15 cellular contexts compared by ENCODE assay signal in the genomic region with DNA sequence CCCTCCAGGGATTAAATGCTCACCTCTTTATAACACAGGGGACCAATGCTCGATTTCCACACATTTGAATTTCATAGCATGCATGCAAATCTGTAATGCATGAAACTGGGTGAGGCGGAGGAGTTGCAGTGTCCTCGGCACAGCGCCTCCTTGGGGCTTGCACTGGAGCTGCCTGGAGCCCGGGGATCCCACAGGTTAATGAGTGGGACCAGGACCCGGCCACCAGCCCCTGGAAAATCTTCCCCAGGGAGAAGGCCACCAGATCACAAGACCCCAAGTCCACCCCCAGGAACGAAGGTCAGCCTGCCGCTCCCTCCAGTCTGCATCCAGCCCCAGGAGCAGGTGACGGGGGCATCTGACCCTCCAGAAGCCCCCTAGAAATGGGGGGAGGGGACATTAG.
DNase-seq lines count a peak whose midpoint lies in the region; ATAC-seq, FAIRE-seq and TF ChIP-seq lines count a peak whose summit lies in the region.
"Had no signal": no experiment of that assay in that cellular context is flagged by ENCODE, and none has a peak within 500 bp of the region (broad histone marks: within the 10 kb centered on the region; RNA-seq: fewer than 3 reads in every experiment).

No MANE protein-coding gene starts in this region.

- H3K9ac ChIP-seq in KMS-11, result no peak overlapping the region
- H3K9ac ChIP-seq in HepG2 (ENCODE audit: insufficient read depth, low read depth, low read length), result no peak overlapping the region
- H3K9ac ChIP-seq: BLaER1 treated with 17β-estradiol and CSF1 and Interleukin-3, amounts not matched to agents 10 nM and 100 nM had no signal

- H3K27ac ChIP-seq in KMS-11 (no peak overlapping the region), HepG2 (ENCODE audit: extremely low read length, insufficient read depth, low read length) (no peak overlapping the region)
- H3K27ac ChIP-seq: BLaER1 treated with 17β-estradiol and CSF1 and Interleukin-3, amounts not matched to agents 10 nM and 100 nM; Peyer's patch had no signal

- in situ Hi-C loops in HepG2 (cut with HindIII; ENCODE audit: extremely low pct_ligation_motif_present, low pct_unique_long_range_greater_than_20kb), result no loop called here

- ATAC-seq in HepG2 (peak; percentile 67), HG03175 (IDR thresholded peaks at IDR 0.05; ENCODE audit: unreplicated experiment) (no peak), GM18502 (IDR thresholded peaks at IDR 0.05; ENCODE audit: poor library complexity, unreplicated experiment) (no peak)

- POLR2A ChIA-PET in HepG2 (lab: Yijun Ruan, JAX), result interaction anchor here (0.9 kb wide), 1 partner anchor 13 kb away, joined by 3 read pairs; no protein-coding TSS in a partner anchor

- intact Hi-C loops in HepG2 (cut with micrococcal nuclease; ENCODE audit: unreplicated experiment), result no loop called here

- TF ChIP-seq RAD21 in HepG2 (CRISPR knock-in tag; IDR thresholded peaks at IDR 0.05), result no peak

- BruUV-seq in HepG2 (replicated peaks; lab: Mats Ljungman, UMichigan), result no TSS peak

- TF ChIP-seq POLR2A in HepG2 (IDR thresholded peaks at IDR 0.05; ENCODE audit: insufficient read depth in 1 of 2, low read depth in 2 of 2, low read length in 2 of 2), result no peak

- H3K4me3 ChIP-seq in BE2C (ENCODE audit: low read depth, low read length) (no peak overlapping the region), KMS-11 (IDR thresholded peaks at IDR 0.05; ENCODE audit: insufficient read depth, low read depth, low read length) (no peak overlapping the region), bronchial epithelial cell (ENCODE audit: low read depth, low read length) (no peak overlapping the region), HepG2 (replicated peaks in 1 of 3; ENCODE audit: insufficient read depth in 1 of 3, low read depth in 2 of 3, low read length in 3 of 3) (no peak overlapping the region)
- H3K4me3 ChIP-seq: BLaER1 treated with 17β-estradiol and CSF1 and Interleukin-3, amounts not matched to agents 10 nM and 100 nM; Peyer's patch; right atrium auricular region had no signal

- no peak for TF ChIP-seq EP300 in HepG2 (IDR thresholded peaks at IDR 0.05; ENCODE audit: low read depth in 2 of 2, low read length in 2 of 2)
- TF ChIP-seq EP300 in HepG2 (CRISPR knock-in tag; IDR thresholded peaks at IDR 0.05; ENCODE audit: borderline replicate concordance), result no peak

- FAIRE-seq in bronchial epithelial cell (lab: Jason Lieb, UNC) (no peak), HepG2 (lab: Jason Lieb, UNC) (no peak)

- H4K20me1 ChIP-seq in KMS-11 (ENCODE audit: insufficient read depth) (no peaks in the 10 kb centered on the region), HepG2 (ENCODE audit: insufficient read depth, low read length) (no peaks in the 10 kb centered on the region)
- H4K20me1 ChIP-seq: BLaER1 treated with 17β-estradiol and CSF1 and Interleukin-3, amounts not matched to agents 10 nM and 100 nM had no signal

- peak; percentile 31 for DNase-seq in BE2C
- DNase-seq in bronchial epithelial cell (ENCODE audit: low read depth), result no peak
- no peak for DNase-seq in HepG2 (ENCODE audit: low spot score)
- no peak for DNase-seq in T1000 (lab: John Stamatoyannopoulos, UW)
- DNase-seq in stimulated activated naive CD4-positive, alpha-beta T cell treated with Interleukin-2 at 50 U/mL for 16 hours (lab: John Stamatoyannopoulos, UW), result no peak
- DNase-seq: activated naive CD4-positive, alpha-beta T cell treated with anti-CD3 and anti-CD28 coated beads, Interleukin-2, amount 50 U/mL, for 16 hours; GDM1; kidney glomerular epithelial cell; Peyer's patch; stimulated activated CD4-positive, alpha-beta T cell treated with anti-CD3 and anti-CD28 coated beads, Interleukin-4, amount 100 ng/mL, for 24 hours had no signal

- H3K4me1 ChIP-seq in BE2C (no peaks in the 10 kb centered on the region), KMS-11 (ENCODE audit: low read depth, poor library complexity, severe bottlenecking) (no peaks in the 10 kb centered on the region), HepG2 (ENCODE audit: insufficient read depth, low read length) (peaks cover 41% of the 10 kb centered on the region)
- H3K4me1 ChIP-seq: Peyer's patch had no signal

- H3K9me3 ChIP-seq in BE2C, result no peaks in the 10 kb centered on the region
- no peaks in the 10 kb centered on the region for H3K9me3 ChIP-seq in HepG2 (ENCODE audit: low read length)
- H3K9me3 ChIP-seq: BLaER1 treated with 17β-estradiol and CSF1 and Interleukin-3, amounts not matched to agents 10 nM and 100 nM; Peyer's patch; right atrium auricular region had no signal

- no peak overlapping the region for H3K4me2 ChIP-seq in KMS-11
- no peak overlapping the region for H3K4me2 ChIP-seq in HepG2 (ENCODE audit: low read depth, low read length)

- CTCF ChIA-PET in HepG2 (lab: Yijun Ruan, JAX; ENCODE audit: low intra/inter-chr PET ratio, low total read pairs), result no interaction called here

- no peak overlapping the region for H2AFZ ChIP-seq in KMS-11 (ENCODE audit: low read depth)
- no peak overlapping the region for H2AFZ ChIP-seq in HepG2 (ENCODE audit: low read length)

- H3K27me3 ChIP-seq in BE2C (no peaks in the 10 kb centered on the region), KMS-11 (ENCODE audit: insufficient read depth, low read depth) (peaks cover 9% of the 10 kb centered on the region; the same call in 1 of the 2 replicates), bronchial epithelial cell (ENCODE audit: control insufficient read depth, insufficient read depth, low read length) (peaks cover 1% of the 10 kb centered on the region), HepG2 (ENCODE audit: control insufficient read depth in 1 of 2, insufficient read depth in 2 of 2, low read length in 2 of 2) (peaks cover 0 to 32% of the 10 kb centered on the region in 2 experiments; a peak in 4 of 5 replicates)
- H3K27me3 ChIP-seq: BLaER1 treated with 17β-estradiol and CSF1 and Interleukin-3, amounts not matched to agents 10 nM and 100 nM; Peyer's patch; right atrium auricular region had no signal

- no peaks in the 10 kb centered on the region for H3K36me3 ChIP-seq in BE2C
- no peaks in the 10 kb centered on the region for H3K36me3 ChIP-seq in KMS-11 (ENCODE audit: insufficient read depth)
- no peaks in the 10 kb centered on the region for H3K36me3 ChIP-seq in bronchial epithelial cell (ENCODE audit: control insufficient read depth, insufficient read depth, low read length)
- H3K36me3 ChIP-seq in HepG2 (replicated peaks in 1 of 2; ENCODE audit: control insufficient read depth in 1 of 2, insufficient read depth in 2 of 2, low read length in 2 of 2), result no peaks in the 10 kb centered on the region
- H3K36me3 ChIP-seq: BLaER1 treated with 17β-estradiol and CSF1 and Interleukin-3, amounts not matched to agents 10 nM and 100 nM; Peyer's patch; right atrium auricular region had no signal

- 65% methylated on average over 5 of the region's 9 CpGs for WGBS in HepG2 (ENCODE audit: low lambda C conversion rate)

- H3K79me2 ChIP-seq in KMS-11 (ENCODE audit: insufficient read depth, low read depth), result no peaks in the 10 kb centered on the region
- no peaks in the 10 kb centered on the region for H3K79me2 ChIP-seq in HepG2 (ENCODE audit: insufficient read depth, low read length)

- TF ChIP-seq CTCF in BE2C (IDR thresholded peaks at IDR 0.05; ENCODE audit: low read depth, low read length) (peak; percentile 52), KMS-11 (conservative IDR thresholded peaks at IDR 0.05; ENCODE audit: low read depth, low read length) (0 out of 2 replicates have a peak, but pooled peaks have one; percentile 14), bronchial epithelial cell (IDR thresholded peaks at IDR 0.05; ENCODE audit: insufficient read depth, low read length, severe bottlenecking) (peak; percentile 22), HepG2 (CRISPR knock-in tag; IDR thresholded peaks at IDR 0.05) (peak; percentile 31; the same call in 1 of the 2 replicates)

TF ChIP-seq in HepG2, 621 proteins besides CTCF, POLR2A, EP300 and RAD21:
- TF ChIP-seq STAG1 (CRISPR knock-in tag; IDR thresholded peaks at IDR 0.05) (peak; percentile 30; the same call in 1 of the 2 replicates), ARID2 (CRISPR knock-in tag; IDR thresholded peaks at IDR 0.05; ENCODE audit: borderline replicate concordance) (no peak)
